22 cellular contexts compared by ENCODE assay signal in genomic region chr6:71047401-71047800, GRCh38.
"Had no signal": no experiment of that assay in that cellular context is flagged by ENCODE, and none has a peak within 500 bp of the region (broad histone marks: within the 10 kb centered on the region; RNA-seq: fewer than 3 reads in every experiment).

No MANE protein-coding gene starts in this region.

- H3K36me3 ChIP-seq: Peyer's patch had no signal

- H3K9me3 ChIP-seq: Peyer's patch had no signal

- H3K4me1 ChIP-seq: Peyer's patch had no signal

- H3K27ac ChIP-seq: Peyer's patch, RWPE1 had no signal

- DNase-seq: activated CD4-positive, alpha-beta T cell treated with anti-CD3 and anti-CD28 coated beads for 1 hour; activated CD4-positive, alpha-beta T cell treated with anti-CD3 and anti-CD28 coated beads, Interleukin-2, amount 10 ng/mL, durations not matched to agents 24 days and 14 days; activated CD4-positive, alpha-beta T cell treated with anti-CD3 and anti-CD28 coated beads, Interleukin-2, amount 50 U/mL, for 48 hours; activated CD8-positive, alpha-beta memory T cell treated with anti-CD3 and anti-CD28 coated beads, Interleukin-2, amount 10 ng/mL, durations not matched to agents 7 days and 5 days; activated effector memory CD4-positive, alpha-beta T cell treated with Interleukin-2 at 50 U/mL for 16 hours; activated naive CD4-positive, alpha-beta T cell; activated T-cell treated with anti-CD3 and anti-CD28 coated beads, Interleukin-2, amount 50 U/mL, for 24 hours; aorta; Kasumi-1; NCI-H1105 treated with DMSO at 0.1 percent for 48 hours; NCI-H1436 treated with DMSO at 0.1 percent for 48 hours; NCI-H187; NCI-H2081; NCI-H2171 treated with DMSO at 0.1 percent for 48 hours; NCI-H345; NCI-H510A treated with DMSO at 0.1 percent for 48 hours; Peyer's patch; SIG-M5; T-helper 17 cell; T-helper 9 cell had no signal

- ATAC-seq: activated CD8-positive, alpha-beta memory T cell treated with anti-CD3 and anti-CD28 coated beads, Interleukin-2, amount 10 ng/mL, durations not matched to agents 7 days and 5 days; T-helper 17 cell; WTC11 had no signal

- H3K4me3 ChIP-seq: Peyer's patch had no signal

- H3K27me3 ChIP-seq: Peyer's patch had no signal
